Comparison of ENCODE assay signal across 8 cellular contexts in the genomic region with DNA sequence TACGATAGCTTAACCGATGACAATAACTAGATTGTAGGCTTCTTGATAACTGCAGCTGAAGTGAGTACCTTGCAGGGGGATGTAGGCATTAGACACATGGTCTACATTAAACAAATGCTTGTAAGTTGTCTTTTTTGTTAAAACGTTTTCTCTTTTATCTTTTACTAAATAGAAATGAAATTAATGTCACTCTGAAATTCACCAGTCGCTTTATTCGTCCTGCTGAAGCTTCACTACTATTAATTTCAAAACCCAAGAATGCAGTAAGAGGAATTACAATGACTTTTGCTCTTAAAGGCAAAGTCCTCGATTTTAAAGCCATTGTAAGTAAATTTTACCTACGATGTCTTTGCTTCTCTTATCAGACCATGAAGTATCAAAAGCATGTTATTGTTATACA.
"Had no signal": no experiment of that assay in that cellular context is flagged by ENCODE, and none has a peak within 500 bp of the region (broad histone marks: within the 10 kb centered on the region; RNA-seq: fewer than 3 reads in every experiment).

No MANE protein-coding gene starts in this region.

- H2AFZ ChIP-seq: GM23338 had no signal

- H3K4me2 ChIP-seq: GM23338 had no signal

- H3K4me3 ChIP-seq: GM23338, K562 had no signal

- FAIRE-seq: H1, H54, HTR-8/SVneo, K562 had no signal

- DNase-seq: H9, HCEC 1CT, IMR-90 had no signal
